19 cellular contexts compared by ENCODE assay signal in the genomic region with DNA sequence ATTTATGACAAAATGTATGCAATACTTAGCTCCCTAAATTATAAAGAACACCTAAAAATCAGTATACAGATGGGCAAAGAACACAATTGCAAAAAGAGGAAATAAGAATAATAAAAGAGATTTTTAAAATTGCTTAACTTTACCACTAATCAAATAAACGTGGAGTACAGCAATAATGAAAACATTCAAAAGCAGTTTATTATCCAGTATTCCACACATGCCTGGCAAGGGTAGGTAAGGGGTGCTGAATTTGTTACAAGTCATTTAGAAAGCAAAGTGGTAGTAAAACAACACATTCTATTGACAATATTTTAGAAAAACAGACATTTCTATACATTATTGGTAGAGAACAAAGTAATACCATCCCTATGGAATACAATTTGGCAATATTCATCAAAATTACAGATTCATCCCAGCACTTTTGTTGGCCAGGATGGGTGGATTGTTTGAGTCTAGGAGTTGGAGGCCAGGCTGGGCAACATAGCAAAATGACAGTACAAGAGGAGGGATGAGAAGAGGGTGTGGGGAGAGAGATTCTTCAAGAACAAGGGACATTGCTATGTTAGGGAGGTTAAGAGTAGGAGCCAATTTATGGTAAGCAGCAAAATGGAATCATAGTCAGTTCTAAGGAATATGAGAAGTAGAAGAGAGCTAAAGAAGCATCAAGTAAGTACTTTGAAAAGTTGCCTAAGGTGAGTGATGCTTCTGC. TPM values are rescaled to one million over a fixed set of nuclear protein-coding genes. Genes with fewer than 3 reads are reported as not detected.
DNase-seq lines count a peak whose midpoint lies in the region; ATAC-seq and TF ChIP-seq lines count a peak whose summit lies in the region.
"Had no signal": no experiment of that assay in that cellular context is flagged by ENCODE, and none has a peak within 500 bp of the region (broad histone marks: within the 10 kb centered on the region; RNA-seq: fewer than 3 reads in every experiment).

No MANE protein-coding gene starts in this region.

- in situ Hi-C loops in transverse colon (cut with MboI; ENCODE audit: low pct_ligation_motif_present in 1 of 4, low pct_unique_long_range_greater_than_20kb in 1 of 4, low sequenced_read_pairs in 3 of 4): no loop called here

- TF ChIP-seq CTCF in transverse colon (IDR thresholded peaks at IDR 0.05): no peak

- DNase-seq in GM04504 (ENCODE audit: low read depth): peak; percentile 13
- peak; percentile 49 for DNase-seq in fibroblast of gingiva (ENCODE audit: low read depth)
- no peak for DNase-seq in transverse colon
- DNase-seq: activated T-cell treated with anti-CD3 and anti-CD28 coated beads, Interleukin-2, amount 50 U/mL, for 48 hours; cortex of kidney; left colon; midbrain; NCI-H1436; NCI-H2171; NCI-H69; psoas muscle had no signal

- intact Hi-C loops in transverse colon (cut with DNase I; ENCODE audit: low total_unique reads): no loop called here

- H3K9me3 Mint-ChIP-seq in stimulated activated memory B cell treated with anti-CD40 and anti-IgM and Interleukin-4, amounts not matched to agents 10 μg/mL and 1 μg/mL and 100 μg/mL, for 72 hours: peaks cover 5% of the 10 kb centered on the region
- H3K9me3 Mint-ChIP-seq: activated naive CD4-positive, alpha-beta T cell treated with anti-CD3 and anti-CD28 coated beads, Interleukin-2, amount 50 U/mL, for 24 hours had no signal

- H3K36me3 Mint-ChIP-seq in stimulated activated memory B cell treated with anti-CD40 and anti-IgM and Interleukin-4, amounts not matched to agents 10 μg/mL and 1 μg/mL and 100 μg/mL, for 72 hours: peaks cover 67% of the 10 kb centered on the region

- no peak for TF ChIP-seq POLR2A in transverse colon (IDR thresholded peaks at IDR 0.05)

- 31 to 43% methylated on average over 1 of the region's 1 CpG for WGBS in transverse colon (ENCODE audit: low coverage in 1 of 2), 2 donors

- no peaks in the 10 kb centered on the region for H3K36me3 ChIP-seq in transverse colon

- no peaks in the 10 kb centered on the region for H3K9me3 ChIP-seq in transverse colon
- H3K9me3 ChIP-seq: psoas muscle had no signal

- H3K27ac ChIP-seq in skin epidermis (peak overlapping the region in 16 of 21 experiments; percentile 0 to 70 (median 50)), transverse colon (peak overlapping the region in 1 of 4 donors; percentile 0)
- H3K27ac ChIP-seq: psoas muscle had no signal

- no peak for TF ChIP-seq EP300 in transverse colon (IDR thresholded peaks at IDR 0.05; ENCODE audit: low read depth)

- H3K4me3 Mint-ChIP-seq in stimulated activated memory B cell treated with anti-CD40 and anti-IgM and Interleukin-4, amounts not matched to agents 10 μg/mL and 1 μg/mL and 100 μg/mL, for 72 hours: no peak overlapping the region
- H3K4me3 Mint-ChIP-seq: activated naive CD4-positive, alpha-beta T cell treated with anti-CD3 and anti-CD28 coated beads, Interleukin-2, amount 50 U/mL, for 24 hours; brain had no signal

- H3K27me3 Mint-ChIP-seq in stimulated activated memory B cell treated with anti-CD40 and anti-IgM and Interleukin-4, amounts not matched to agents 10 μg/mL and 1 μg/mL and 100 μg/mL, for 72 hours: no peaks in the 10 kb centered on the region
- H3K27me3 Mint-ChIP-seq: activated naive CD4-positive, alpha-beta T cell treated with anti-CD3 and anti-CD28 coated beads, Interleukin-2, amount 50 U/mL, for 24 hours; brain had no signal

- H3K4me1 Mint-ChIP-seq in stimulated activated memory B cell treated with anti-CD40 and anti-IgM and Interleukin-4, amounts not matched to agents 10 μg/mL and 1 μg/mL and 100 μg/mL, for 72 hours: no peaks in the 10 kb centered on the region
- H3K4me1 Mint-ChIP-seq: activated naive CD4-positive, alpha-beta T cell treated with anti-CD3 and anti-CD28 coated beads, Interleukin-2, amount 50 U/mL, for 24 hours; brain had no signal

- H3K27ac Mint-ChIP-seq in stimulated activated memory B cell treated with anti-CD40 and anti-IgM and Interleukin-4, amounts not matched to agents 10 μg/mL and 1 μg/mL and 100 μg/mL, for 72 hours: no peak overlapping the region
- H3K27ac Mint-ChIP-seq: activated naive CD4-positive, alpha-beta T cell treated with anti-CD3 and anti-CD28 coated beads, Interleukin-2, amount 50 U/mL, for 24 hours had no signal

- H3K27me3 ChIP-seq in transverse colon: no peaks in the 10 kb centered on the region

- ATAC-seq in SK-N-SH treated with all-trans-retinoic acid at 6 μM for 48 hours: peak; percentile 61
- no peak for ATAC-seq in HG02588 (IDR thresholded peaks at IDR 0.05; ENCODE audit: unreplicated experiment)
- ATAC-seq in stimulated activated memory B cell treated with anti-CD40 and anti-IgM and Interleukin-4, amounts not matched to agents 10 μg/mL and 1 μg/mL and 100 μg/mL, for 72 hours: no peak
- no peak for ATAC-seq in GM21786 (IDR thresholded peaks at IDR 0.05; ENCODE audit: unreplicated experiment)
- ATAC-seq: activated CD4-positive, CD25-positive, alpha-beta regulatory T cell treated with anti-CD3 and anti-CD28 coated beads, Interleukin-2, amount 50 U/mL, for 24 hours; left colon; psoas muscle had no signal

- peaks cover 0 to 13% (median 4%) of the 10 kb centered on the region in 4 donors for H3K4me1 ChIP-seq in transverse colon
- H3K4me1 ChIP-seq: psoas muscle had no signal

- no peak overlapping the region for H3K4me3 ChIP-seq in skin epidermis
- no peak overlapping the region for H3K4me3 ChIP-seq in transverse colon
- H3K4me3 ChIP-seq: psoas muscle had no signal

TF ChIP-seq in SK-N-SH treated with all-trans-retinoic acid at 6 μM for 48 hours, 23 proteins besides CTCF, POLR2A, EP300 and RAD21 (continues in another document):
- TF ChIP-seq TCF4 (CRISPR knock-in tag; IDR thresholded peaks at IDR 0.05; ENCODE audit: borderline replicate concordance): no peak
- TF ChIP-seq ZNF8 (CRISPR knock-in tag; IDR thresholded peaks at IDR 0.05): no peak
- TF ChIP-seq ISL1 (CRISPR knock-in tag; IDR thresholded peaks at IDR 0.05): no peak
- TF ChIP-seq, protein P1, sequence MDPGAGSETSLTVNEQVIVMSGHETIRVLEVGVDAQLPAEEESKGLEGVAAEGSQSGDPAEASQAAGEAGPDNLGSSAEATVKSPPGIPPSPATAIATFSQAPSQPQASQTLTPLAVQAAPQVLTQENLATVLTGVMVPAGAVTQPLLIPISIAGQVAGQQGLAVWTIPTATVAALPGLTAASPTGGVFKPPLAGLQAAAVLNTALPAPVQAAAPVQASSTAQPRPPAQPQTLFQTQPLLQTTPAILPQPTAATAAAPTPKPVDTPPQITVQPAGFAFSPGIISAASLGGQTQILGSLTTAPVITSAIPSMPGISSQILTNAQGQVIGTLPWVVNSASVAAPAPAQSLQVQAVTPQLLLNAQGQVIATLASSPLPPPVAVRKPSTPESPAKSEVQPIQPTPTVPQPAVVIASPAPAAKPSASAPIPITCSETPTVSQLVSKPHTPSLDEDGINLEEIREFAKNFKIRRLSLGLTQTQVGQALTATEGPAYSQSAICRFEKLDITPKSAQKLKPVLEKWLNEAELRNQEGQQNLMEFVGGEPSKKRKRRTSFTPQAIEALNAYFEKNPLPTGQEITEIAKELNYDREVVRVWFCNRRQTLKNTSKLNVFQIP (CRISPR knock-in tag; IDR thresholded peaks at IDR 0.05; ENCODE audit: borderline replicate concordance, low read depth): no peak
- no peak for TF ChIP-seq ZFP3 (CRISPR knock-in tag; IDR thresholded peaks at IDR 0.05)
- TF ChIP-seq ZNF70 (CRISPR knock-in tag; IDR thresholded peaks at IDR 0.05): no peak
- TF ChIP-seq TOX (CRISPR knock-in tag; IDR thresholded peaks at IDR 0.05; ENCODE audit: borderline replicate concordance): no peak
- no peak for TF ChIP-seq PPARA (CRISPR knock-in tag; IDR thresholded peaks at IDR 0.05; ENCODE audit: borderline replicate concordance)
- no peak for TF ChIP-seq CSDC2 (CRISPR knock-in tag; IDR thresholded peaks at IDR 0.05)
- TF ChIP-seq, protein P2, sequence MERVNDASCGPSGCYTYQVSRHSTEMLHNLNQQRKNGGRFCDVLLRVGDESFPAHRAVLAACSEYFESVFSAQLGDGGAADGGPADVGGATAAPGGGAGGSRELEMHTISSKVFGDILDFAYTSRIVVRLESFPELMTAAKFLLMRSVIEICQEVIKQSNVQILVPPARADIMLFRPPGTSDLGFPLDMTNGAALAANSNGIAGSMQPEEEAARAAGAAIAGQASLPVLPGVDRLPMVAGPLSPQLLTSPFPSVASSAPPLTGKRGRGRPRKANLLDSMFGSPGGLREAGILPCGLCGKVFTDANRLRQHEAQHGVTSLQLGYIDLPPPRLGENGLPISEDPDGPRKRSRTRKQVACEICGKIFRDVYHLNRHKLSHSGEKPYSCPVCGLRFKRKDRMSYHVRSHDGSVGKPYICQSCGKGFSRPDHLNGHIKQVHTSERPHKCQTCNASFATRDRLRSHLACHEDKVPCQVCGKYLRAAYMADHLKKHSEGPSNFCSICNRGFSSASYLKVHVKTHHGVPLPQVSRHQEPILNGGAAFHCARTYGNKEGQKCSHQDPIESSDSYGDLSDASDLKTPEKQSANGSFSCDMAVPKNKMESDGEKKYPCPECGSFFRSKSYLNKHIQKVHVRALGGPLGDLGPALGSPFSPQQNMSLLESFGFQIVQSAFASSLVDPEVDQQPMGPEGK (CRISPR knock-in tag; IDR thresholded peaks at IDR 0.05; ENCODE audit: borderline replicate concordance): no peak
- TF ChIP-seq ARNTL (CRISPR knock-in tag; IDR thresholded peaks at IDR 0.05; ENCODE audit: borderline replicate concordance, low read depth): no peak
- TF ChIP-seq, protein P3, sequence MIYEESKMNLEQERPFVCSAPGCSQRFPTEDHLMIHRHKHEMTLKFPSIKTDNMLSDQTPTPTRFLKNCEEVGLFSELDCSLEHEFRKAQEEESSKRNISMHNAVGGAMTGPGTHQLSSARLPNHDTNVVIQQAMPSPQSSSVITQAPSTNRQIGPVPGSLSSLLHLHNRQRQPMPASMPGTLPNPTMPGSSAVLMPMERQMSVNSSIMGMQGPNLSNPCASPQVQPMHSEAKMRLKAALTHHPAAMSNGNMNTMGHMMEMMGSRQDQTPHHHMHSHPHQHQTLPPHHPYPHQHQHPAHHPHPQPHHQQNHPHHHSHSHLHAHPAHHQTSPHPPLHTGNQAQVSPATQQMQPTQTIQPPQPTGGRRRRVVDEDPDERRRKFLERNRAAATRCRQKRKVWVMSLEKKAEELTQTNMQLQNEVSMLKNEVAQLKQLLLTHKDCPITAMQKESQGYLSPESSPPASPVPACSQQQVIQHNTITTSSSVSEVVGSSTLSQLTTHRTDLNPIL (CRISPR knock-in tag; IDR thresholded peaks at IDR 0.05; ENCODE audit: low read depth): no peak
- TF ChIP-seq OSR1 (CRISPR knock-in tag; IDR thresholded peaks at IDR 0.05): no peak

RNA-seq across cellular contexts. Expression of a gene that starts 3.7 kb away (rescaled TPM):
- total RNA-seq in transverse colon: 1 to 10 TPM in 1 of 4 donors, under 1 TPM in 1, not detected in 2; 0.95 to 1.4 TPM
